In the genomic region with DNA sequence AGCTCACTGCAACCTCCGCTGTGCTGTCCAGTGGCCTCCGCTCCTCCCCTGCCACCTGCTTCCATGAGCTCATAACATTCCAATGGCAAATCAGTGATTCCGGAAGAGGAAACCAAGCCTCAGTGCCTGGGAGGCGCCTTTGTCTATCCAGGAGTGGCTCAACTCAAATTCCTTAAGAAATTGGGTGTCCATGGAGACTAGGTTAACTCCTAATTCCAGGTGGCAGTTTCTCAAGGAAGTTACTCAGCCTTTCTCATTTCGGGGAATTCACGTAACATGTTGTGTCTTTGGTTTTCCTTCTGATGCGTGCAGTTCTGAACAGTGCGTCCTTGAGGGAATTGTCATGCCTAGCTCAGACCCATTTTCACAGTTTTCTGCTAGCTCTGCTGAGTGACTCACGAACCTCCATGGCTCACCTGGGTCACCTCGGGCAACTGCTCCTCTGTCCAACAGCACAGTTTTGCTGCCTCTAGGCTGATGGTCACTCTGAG, we compare ENCODE assay signal across 18 cellular contexts.
"Had no signal": no experiment of that assay in that cellular context is flagged by ENCODE, and none has a peak within 500 bp of the region (broad histone marks: within the 10 kb centered on the region; RNA-seq: fewer than 3 reads in every experiment).

No MANE protein-coding gene starts in this region.

- H3K9me3 ChIP-seq: neutrophil had no signal

- H3K9ac ChIP-seq: parathyroid adenoma had no signal

- H3K27me3 ChIP-seq: neutrophil had no signal

- H3K4me3 ChIP-seq: lung had no signal

- DNase-seq: activated CD4-positive, alpha-beta T cell treated with anti-CD3 and anti-CD28 coated beads for 4 hours; activated CD8-positive, alpha-beta T cell treated with anti-CD3 and anti-CD28 coated beads for 36 hours; activated gamma-delta T cell; activated T-cell treated with anti-CD3 and anti-CD28 coated beads, Interleukin-2, amount 50 U/mL, for 48 hours; cortex of kidney; effector CD4-positive, alpha-beta T cell; head of caudate nucleus; left cardiac atrium; naive thymus-derived CD4-positive, alpha-beta T cell; small intestine; stimulated activated CD4-positive, alpha-beta T cell treated with anti-CD3 and anti-CD28 coated beads, Interleukin-4, amount 100 ng/mL, for 4 hours; stimulated activated CD8-positive, alpha-beta memory T cell treated with anti-CD3 and anti-CD28 coated beads, Interleukin-4, amount 100 ng/mL, for 48 hours; stimulated activated naive CD4-positive, alpha-beta T cell treated with Interleukin-2 at 50 U/mL for 16 hours; substantia nigra; T-helper 2 cell had no signal

- H3K79me2 ChIP-seq: parathyroid adenoma had no signal

- H2AFZ ChIP-seq: parathyroid adenoma had no signal

- H3K4me1 ChIP-seq: parathyroid adenoma had no signal

- H3K27ac ChIP-seq: neutrophil, parathyroid adenoma had no signal

- H3K36me3 ChIP-seq: neutrophil had no signal
